ENCODE assay signal across 8 cellular contexts in genomic region chr18:5294618-5295230, GRCh38. TPM values are rescaled to one million over a fixed set of nuclear protein-coding genes. Genes with fewer than 3 reads are reported as not detected.
DNase-seq lines count a peak whose midpoint lies in the region; ATAC-seq and TF ChIP-seq lines count a peak whose summit lies in the region.

No MANE protein-coding gene starts in this region.

- peak; percentile 6 for ATAC-seq in GM21360 (IDR thresholded peaks at IDR 0.05; ENCODE audit: unreplicated experiment)

- H3K36me3 Mint-ChIP-seq in activated naive CD4-positive, alpha-beta T cell treated with anti-CD3 and anti-CD28 coated beads, Interleukin-2, amount 10 ng/mL, durations not matched to agents 7 days and 5 days: peaks cover 31% of the 10 kb centered on the region
- peaks cover 13% of the 10 kb centered on the region for H3K36me3 Mint-ChIP-seq in progenitor cell of endocrine pancreas (ENCODE audit: insufficient read depth)

- no peak for TF ChIP-seq POLR2A in uterus (IDR thresholded peaks at IDR 0.05)

- H3K36me3 ChIP-seq in cardiac muscle cell: peaks cover 16% of the 10 kb centered on the region
- H3K36me3 ChIP-seq in uterus: no peaks in the 10 kb centered on the region

- no peak for TF ChIP-seq CTCF in cardiac muscle cell (IDR thresholded peaks at IDR 0.05; ENCODE audit: low read depth, low read length)
- TF ChIP-seq CTCF in progenitor cell of endocrine pancreas (IDR thresholded peaks at IDR 0.05; ENCODE audit: unreplicated experiment): no peak
- no peak for TF ChIP-seq CTCF in uterus (IDR thresholded peaks at IDR 0.05)

- H3K9me3 ChIP-seq in cardiac muscle cell (ENCODE audit: low read depth) (no peaks in the 10 kb centered on the region), uterus (no peaks in the 10 kb centered on the region)

- H3K4me1 ChIP-seq in cardiac muscle cell (ENCODE audit: low read depth) (no peaks in the 10 kb centered on the region), uterus (no peaks in the 10 kb centered on the region)

- H3K27me3 ChIP-seq in cardiac muscle cell (no peaks in the 10 kb centered on the region), uterus (no peaks in the 10 kb centered on the region)

- H3K9me3 Mint-ChIP-seq in activated naive CD4-positive, alpha-beta T cell treated with anti-CD3 and anti-CD28 coated beads, Interleukin-2, amount 10 ng/mL, durations not matched to agents 7 days and 5 days: no peaks in the 10 kb centered on the region
- no peaks in the 10 kb centered on the region for H3K9me3 Mint-ChIP-seq in progenitor cell of endocrine pancreas (ENCODE audit: low read depth)

- H3K4me3 ChIP-seq in cardiac muscle cell (peak overlapping the region; percentile 71), uterus (peak overlapping the region; percentile 42 to 57)

- peaks cover 13% of the 10 kb centered on the region for H3K27me3 Mint-ChIP-seq in activated naive CD4-positive, alpha-beta T cell treated with anti-CD3 and anti-CD28 coated beads, Interleukin-2, amount 10 ng/mL, durations not matched to agents 7 days and 5 days
- peaks cover 22% of the 10 kb centered on the region for H3K27me3 Mint-ChIP-seq in progenitor cell of endocrine pancreas

- H3K4me1 Mint-ChIP-seq in activated naive CD4-positive, alpha-beta T cell treated with anti-CD3 and anti-CD28 coated beads, Interleukin-2, amount 10 ng/mL, durations not matched to agents 7 days and 5 days: peaks cover 34% of the 10 kb centered on the region
- peaks cover 13% of the 10 kb centered on the region for H3K4me1 Mint-ChIP-seq in progenitor cell of endocrine pancreas (ENCODE audit: low read depth)

- H3K27ac Mint-ChIP-seq in activated naive CD4-positive, alpha-beta T cell treated with anti-CD3 and anti-CD28 coated beads, Interleukin-2, amount 10 ng/mL, durations not matched to agents 7 days and 5 days: peak overlapping the region; percentile 99
- H3K27ac Mint-ChIP-seq in progenitor cell of endocrine pancreas: peak overlapping the region; percentile 96

- intact Hi-C loops in uterus (cut with DNase I; ENCODE audit: low total_unique reads): no loop called here

- peak overlapping the region; percentile 86 for H3K4me3 Mint-ChIP-seq in activated naive CD4-positive, alpha-beta T cell treated with anti-CD3 and anti-CD28 coated beads, Interleukin-2, amount 10 ng/mL, durations not matched to agents 7 days and 5 days
- peak overlapping the region; percentile 85 for H3K4me3 Mint-ChIP-seq in progenitor cell of endocrine pancreas (ENCODE audit: low read depth)

- H3K27ac ChIP-seq in cardiac muscle cell (peak overlapping the region; percentile 87), uterus (peak overlapping the region; percentile 85 to 97)

- CTCF ChIA-PET in activated naive CD4-positive, alpha-beta T cell treated with anti-CD3 and anti-CD28 coated beads, Interleukin-2, amount 10 ng/mL, durations not matched to agents 7 days and 5 days (lab: Charles Lee): interaction anchor here (0.7 to 1.5 kb wide), 4 partner anchors 10 to 237 kb away, joined by 3 to 4 read pairs (median 4); no protein-coding TSS in a partner anchor

- peak; percentile 76 for DNase-seq in COLO668 (lab: John Stamatoyannopoulos, UW; ENCODE audit: unreplicated experiment)
- peak; percentile 64 for DNase-seq in HT-29 (ENCODE audit: low spot score)
- DNase-seq in SK-N-DZ (ENCODE audit: low spot score): peak; percentile 47
- peak; percentile 72 for DNase-seq in activated naive CD4-positive, alpha-beta T cell treated with anti-CD3 and anti-CD28 coated beads, Interleukin-2, amount 10 ng/mL, durations not matched to agents 7 days and 5 days
- DNase-seq in cardiac muscle cell (ENCODE audit: low read depth in 1 of 2, low spot score in 1 of 2): peak; percentile 64 to 70
- peak; percentile 35 for DNase-seq in progenitor cell of endocrine pancreas (ENCODE audit: low spot score, unreplicated experiment)
- DNase-seq in uterus: peak; percentile 47 to 50

RNA-seq across cellular contexts. Expression of gene ZBTB14, which starts 0.8 kb away (rescaled TPM):
- total RNA-seq in HT-29 (2014; rRNA removed; shearing (Covaris generic)): 5.7 and 6.5 TPM in 2 replicates
- 15.6 and 17.2 TPM in 2 replicates for polyA plus RNA-seq in SK-N-DZ (2014; cell fraction: cytosol; rRNA removed)
- 23.4 and 28.2 TPM in 2 replicates for polyA plus RNA-seq in SK-N-DZ (2014; cell fraction: nucleus; rRNA removed)
- total RNA-seq in cardiac muscle cell: 11.7 and 13.8 TPM in 2 replicates
- 8.6 and 17.1 TPM in 2 replicates for polyA plus RNA-seq in cardiac muscle cell
- 14.8 and 16.7 TPM in 2 replicates for total RNA-seq in progenitor cell of endocrine pancreas
- total RNA-seq in uterus: 10 to 100 TPM in 3 of 4 donors, 1 to 10 TPM in 1; 2.3 to 28.1 (median 20.9) TPM

Comparison
In these comparisons a context has a peak if more than half of its experiments do, and no peak if none do; other contexts are left out.
1. Peak in every context shown above with its lines: DNase-seq, ATAC-seq, H3K4me3 ChIP-seq and H3K27ac ChIP-seq.